In genomic region chr7:106371629-106372028, GRCh38 we compare ENCODE assay signal across 23 cellular contexts.
A peak's percentile ranks its signal among the peaks of the same experiment; 100 is the strongest.
DNase-seq lines count a peak whose midpoint lies in the region; ATAC-seq and TF ChIP-seq lines count a peak whose summit lies in the region.
"Had no signal": no experiment of that assay in that cellular context is flagged by ENCODE, and none has a peak within 500 bp of the region (broad histone marks: within the 10 kb centered on the region; RNA-seq: fewer than 3 reads in every experiment).

No MANE protein-coding gene starts in this region.

- WGBS in right cardiac atrium, result 80% methylated on average over 4 of the region's 4 CpGs

- H3K9me3 ChIP-seq in left ventricle myocardium inferior (replicated peaks) (no peaks in the 10 kb centered on the region), SJCRH30 (replicated peaks) (no peaks in the 10 kb centered on the region), right cardiac atrium (ENCODE audit: control insufficient read depth, low read length) (no peaks in the 10 kb centered on the region), upper lobe of right lung (no peaks in the 10 kb centered on the region)
- H3K9me3 ChIP-seq: SK-N-SH had no signal

- TF ChIP-seq CTCF in left ventricle myocardium inferior (IDR thresholded peaks at IDR 0.05; ENCODE audit: borderline replicate concordance), result no peak
- TF ChIP-seq CTCF in upper lobe of right lung (IDR thresholded peaks at IDR 0.05), result no peak

- intact Hi-C loops in Right ventricle myocardium inferior (cut with DNase I) (loop anchor here (5.0 kb wide), 1 partner anchor 84 kb away; no protein-coding TSS in a partner anchor), left ventricle myocardium inferior (cut with micrococcal nuclease) (no loop called here), right cardiac atrium (cut with DNase I) (no loop called here), upper lobe of right lung (cut with DNase I) (no loop called here)

- H3K4me3 ChIP-seq in left ventricle myocardium inferior (no peak overlapping the region), SJCRH30 (no peak overlapping the region), right cardiac atrium (ENCODE audit: low read length) (no peak overlapping the region), upper lobe of right lung (no peak overlapping the region)

- H3K27me3 ChIP-seq in left ventricle myocardium inferior (ENCODE audit: low read depth) (no peaks in the 10 kb centered on the region), SJCRH30 (0 out of 2 replicates have a peak, but pooled peaks cover 3% of the 10 kb centered on the region), right cardiac atrium (ENCODE audit: control insufficient read depth, insufficient read depth) (no peaks in the 10 kb centered on the region), upper lobe of right lung (no peaks in the 10 kb centered on the region)

- H3K27ac ChIP-seq in left ventricle myocardium inferior (replicated peaks) (no peak overlapping the region), SJCRH30 (no peak overlapping the region), right cardiac atrium (ENCODE audit: low read length) (no peak overlapping the region), upper lobe of right lung (no peak overlapping the region)

- H3K4me1 ChIP-seq in left ventricle myocardium inferior (peaks cover 17% of the 10 kb centered on the region), SJCRH30 (no peaks in the 10 kb centered on the region), right cardiac atrium (ENCODE audit: control insufficient read depth, insufficient read depth, low read length) (no peaks in the 10 kb centered on the region), upper lobe of right lung (no peaks in the 10 kb centered on the region)

- DNase-seq in Right ventricle myocardium inferior (ENCODE audit: missing footprints), result no peak
- no peak for DNase-seq in left ventricle myocardium inferior
- peak; percentile 7 to 15 for DNase-seq in SJCRH30
- peak in 2 of 3 donors; percentile 35 to 58 for DNase-seq in right cardiac atrium
- peak; percentile 71 for DNase-seq in upper lobe of right lung
- no peak for DNase-seq in ureter (ENCODE audit: low spot score)
- no peak for DNase-seq in 8988T
- DNase-seq: ACHN; activated CD4-positive, alpha-beta T cell treated with anti-CD3 and anti-CD28 coated beads, Interleukin-2, amount 10 ng/mL, durations not matched to agents 24 days and 14 days; activated naive CD4-positive, alpha-beta T cell; anterior cingulate cortex; CD4-positive, alpha-beta memory T cell; hippocampal formation; KG1; kidney; midbrain; NCI-H146; NCI-H226; retina; SK-N-SH; stimulated activated naive CD8-positive, alpha-beta T cell treated with anti-CD3 and anti-CD28 coated beads, Interleukin-15, amount 100 ng/mL, for 72 hours; T1000 had no signal

- peak; percentile 30 for ATAC-seq in Right ventricle myocardium inferior
- ATAC-seq in right cardiac atrium, result peak; percentile 50 to 59
- ATAC-seq in upper lobe of right lung, result peak; percentile 91
- no peak for ATAC-seq in GM21717 (IDR thresholded peaks at IDR 0.05; ENCODE audit: unreplicated experiment)
- ATAC-seq: stimulated activated naive CD8-positive, alpha-beta T cell treated with anti-CD3 and anti-CD28 coated beads, Interleukin-15, amount 100 ng/mL, for 72 hours had no signal

- no peaks in the 10 kb centered on the region for H3K36me3 ChIP-seq in left ventricle myocardium inferior
- no peaks in the 10 kb centered on the region for H3K36me3 ChIP-seq in SJCRH30
- H3K36me3 ChIP-seq in upper lobe of right lung, result no peaks in the 10 kb centered on the region

Comparison
In these comparisons a context has a peak if more than half of its experiments do, and no peak if none do; other contexts are left out.
1. DNase-seq: peak in SJCRH30 (2 of 2), right cardiac atrium (2 of 3) and upper lobe of right lung (single experiment); none in Right ventricle myocardium inferior (single experiment), left ventricle myocardium inferior (single experiment), ureter (single experiment) and 8988T (single experiment).